28 cellular contexts compared by ENCODE assay signal in genomic region chrX:155330992-155331391, GRCh38. TPM values are rescaled to one million over a fixed set of nuclear protein-coding genes. Genes with fewer than 3 reads are reported as not detected.
"Had no signal": no experiment of that assay in that cellular context is flagged by ENCODE, and none has a peak within 500 bp of the region (broad histone marks: within the 10 kb centered on the region; RNA-seq: fewer than 3 reads in every experiment).

No MANE protein-coding gene starts in this region.

- ATAC-seq: activated CD8-positive, alpha-beta T cell treated with anti-CD3 and anti-CD28 coated beads, Interleukin-2, amount 10 ng/mL, durations not matched to agents 7 days and 5 days; esophagus mucosa; left lung; naive thymus-derived CD4-positive, alpha-beta T cell; sciatic nerve; stimulated activated effector memory CD8-positive, alpha-beta T cell treated with anti-CD3 and anti-CD28 coated beads, Interleukin-12 subunit alpha, Interleukin-12 subunit beta, amount 100 ng/mL, for 72 hours had no signal

- H3K4me3 ChIP-seq: ascending aorta, ovary, skin epidermis, thyroid gland had no signal

- H3K4me1 ChIP-seq: ascending aorta had no signal

- H3K27me3 ChIP-seq: ascending aorta, brain microvascular endothelial cell, left lung, ovary, thyroid gland, upper lobe of left lung had no signal

- H3K36me3 ChIP-seq: ascending aorta, brain microvascular endothelial cell, left lung, ovary, thyroid gland, upper lobe of left lung had no signal

- DNase-seq: activated B cell treated with CpG ODN at 0.5 μM for 24 hours; activated CD8-positive, alpha-beta T cell treated with anti-CD3 and anti-CD28 coated beads, Interleukin-2, amount 10 ng/mL, durations not matched to agents 7 days and 5 days; activated effector memory CD4-positive, alpha-beta T cell treated with anti-CD3 and anti-CD28 coated beads, Interleukin-2, amount 50 U/mL, for 16 hours; activated naive CD4-positive, alpha-beta T cell treated with anti-CD3 and anti-CD28 coated beads for 36 hours; activated naive CD8-positive, alpha-beta T cell treated with anti-CD3 and anti-CD28 coated beads, Interleukin-2, amount 10 ng/mL, durations not matched to agents 7 days and 5 days; brain microvascular endothelial cell; central memory CD4-positive, alpha-beta T cell; endodermal cell; foreskin melanocyte; left lung; naive thymus-derived CD4-positive, alpha-beta T cell; ovary; retina; stimulated activated CD4-positive, alpha-beta T cell treated with anti-CD3 and anti-CD28 coated beads, Interleukin-4, amount 100 ng/mL, for 24 hours; substantia nigra; SW 1271; T-helper 9 cell; thyroid gland; upper lobe of left lung had no signal

- H3K27ac ChIP-seq: ascending aorta, brain microvascular endothelial cell, left lung, ovary, skin epidermis had no signal

- H3K9me3 ChIP-seq: ascending aorta, left lung, ovary, thyroid gland, upper lobe of left lung had no signal

RNA-seq across cellular contexts. Expression of gene F8A2, which starts 50.9 kb away (rescaled TPM):
- total RNA-seq: activated B cell treated with CpG ODN at 0.5 μM for 24 hours; activated CD8-positive, alpha-beta T cell treated with anti-CD3 and anti-CD28 coated beads, Interleukin-2, amount 10 ng/mL, durations not matched to agents 7 days and 5 days; activated naive CD4-positive, alpha-beta T cell treated with anti-CD3 and anti-CD28 coated beads for 36 hours; activated naive CD8-positive, alpha-beta T cell treated with anti-CD3 and anti-CD28 coated beads, Interleukin-2, amount 10 ng/mL, durations not matched to agents 7 days and 5 days; ascending aorta; endodermal cell; esophagus mucosa; glomerular endothelial cell; left lung; mesothelial cell of epicardium; naive thymus-derived CD4-positive, alpha-beta T cell; progenitor cell of endocrine pancreas; sciatic nerve; thyroid gland had no signal
- polyA plus RNA-seq: naive thymus-derived CD4-positive, alpha-beta T cell; neural cell; ovary had no signal
